In the genomic region with DNA sequence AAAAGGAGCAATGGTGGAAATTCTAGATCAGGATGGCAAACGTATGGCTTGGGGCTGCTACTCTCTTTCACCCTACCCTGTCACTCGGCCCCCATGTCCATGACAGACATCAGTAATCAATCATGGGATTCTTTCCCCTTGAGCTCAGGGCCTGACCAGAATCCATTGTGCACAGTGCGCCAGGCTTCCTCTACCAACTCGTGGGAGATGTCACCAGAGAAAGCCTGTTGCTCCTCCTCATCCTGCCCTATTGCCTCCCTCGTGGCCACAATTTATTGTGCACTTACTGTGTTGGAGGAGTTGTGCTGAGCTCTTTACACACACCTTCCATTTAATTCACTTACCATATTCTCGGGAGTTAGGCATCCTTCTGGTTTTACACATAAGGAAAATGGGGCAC, we compare ENCODE assay signal across 5 cellular contexts. TPM values are rescaled to one million over a fixed set of nuclear protein-coding genes. Genes with fewer than 3 reads are reported as not detected.
"Had no signal": no experiment of that assay in that cellular context is flagged by ENCODE, and none has a peak within 500 bp of the region (broad histone marks: within the 10 kb centered on the region; RNA-seq: fewer than 3 reads in every experiment).

No MANE protein-coding gene starts in this region.

RNA-seq across cellular contexts. Expression of a gene that starts 21.9 kb away (rescaled TPM):
- total RNA-seq: subcutaneous adipose tissue, suprapubic skin, thoracic aorta, urinary bladder had no signal

RNA-seq across cellular contexts. Expression of a gene that starts 26.0 kb away (rescaled TPM):
- total RNA-seq: vagina had no signal
